Comparison of ENCODE assay signal across 8 cellular contexts in genomic region chr1:173867141-173867752, GRCh38. TPM values are rescaled to one million over a fixed set of nuclear protein-coding genes. Genes with fewer than 3 reads are reported as not detected.
A peak's percentile ranks its signal among the peaks of the same experiment; 100 is the strongest.
DNase-seq lines count a peak whose midpoint lies in the region; ATAC-seq and TF ChIP-seq lines count a peak whose summit lies in the region.

No MANE protein-coding gene starts in this region.

- in situ Hi-C loops in astrocyte of the spinal cord (cut with HindIII; ENCODE audit: low sequenced_read_pairs) = no loop called here

- H3K4me1 ChIP-seq in CD4-positive, CD25-positive, alpha-beta regulatory T cell (ENCODE audit: control insufficient read depth, insufficient read depth, low read length, poor library complexity, severe bottlenecking) = peaks cover 73% of the 10 kb centered on the region

- peak in 1 of 3 donors; percentile 41 for DNase-seq in CD4-positive, CD25-positive, alpha-beta regulatory T cell
- DNase-seq in LNCaP clone FGC (ENCODE audit: low read depth) = no peak
- DNase-seq in astrocyte of the spinal cord (ENCODE audit: low read depth, low spot score) = no peak
- no peak for DNase-seq in NCI-H187 treated with DMSO at 0.1 percent for 48 hours (lab: John Stamatoyannopoulos, UW)

- no peaks in the 10 kb centered on the region for H3K9me3 Mint-ChIP-seq in CD4-positive, CD25-positive, alpha-beta regulatory T cell
- no peaks in the 10 kb centered on the region for H3K9me3 Mint-ChIP-seq in stimulated activated naive CD8-positive, alpha-beta T cell treated with anti-CD3 and anti-CD28 coated beads, Interleukin-15, Interleukin-2, amounts not matched to agents 100 ng/mL and 50 ng/mL, for 24 hours

- TF ChIP-seq CTCF in LNCaP clone FGC (IDR thresholded peaks at IDR 0.05; ENCODE audit: control insufficient read depth, extremely low read depth, insufficient read depth) = no peak
- no peak for TF ChIP-seq CTCF in astrocyte of the spinal cord (IDR thresholded peaks at IDR 0.05; ENCODE audit: low read depth, low read length)

- H3K4me1 Mint-ChIP-seq in CD4-positive, CD25-positive, alpha-beta regulatory T cell = peaks cover 26 to 80% (median 63%) of the 10 kb centered on the region in 4 donors
- peaks cover 79% of the 10 kb centered on the region for H3K4me1 Mint-ChIP-seq in stimulated activated naive CD8-positive, alpha-beta T cell treated with anti-CD3 and anti-CD28 coated beads, Interleukin-15, Interleukin-2, amounts not matched to agents 100 ng/mL and 50 ng/mL, for 24 hours (ENCODE audit: low read depth)

- no peaks in the 10 kb centered on the region for H3K9me3 ChIP-seq in CD4-positive, CD25-positive, alpha-beta regulatory T cell (ENCODE audit: control insufficient read depth in 2 of 2, low read length in 2 of 2)

- peaks cover 39% of the 10 kb centered on the region for H3K36me3 ChIP-seq in CD4-positive, CD25-positive, alpha-beta regulatory T cell (ENCODE audit: control insufficient read depth, insufficient read depth, low read length)

- H3K4me3 Mint-ChIP-seq in CD4-positive, CD25-positive, alpha-beta regulatory T cell = peak overlapping the region; percentile 90 to 99 (median 94)
- peak overlapping the region; percentile 99 for H3K4me3 Mint-ChIP-seq in stimulated activated naive CD8-positive, alpha-beta T cell treated with anti-CD3 and anti-CD28 coated beads, Interleukin-15, Interleukin-2, amounts not matched to agents 100 ng/mL and 50 ng/mL, for 24 hours

- H3K27ac ChIP-seq in CD4-positive, CD25-positive, alpha-beta regulatory T cell (ENCODE audit: insufficient read depth, low read length, poor library complexity, severe bottlenecking) = peak overlapping the region; percentile 98
- H3K27ac ChIP-seq in layer of hippocampus (ENCODE audit: low read depth, low read length) = peak overlapping the region; percentile 97

- no peak for ATAC-seq in CD4-positive, CD25-positive, alpha-beta regulatory T cell (ENCODE audit: low read depth in 2 of 2)
- no peak for ATAC-seq in GM21619 (IDR thresholded peaks at IDR 0.05; ENCODE audit: unreplicated experiment)
- ATAC-seq in HG02973 (IDR thresholded peaks at IDR 0.05; ENCODE audit: unreplicated experiment) = no peak

- peaks cover 8% of the 10 kb centered on the region for H3K27me3 Mint-ChIP-seq in CD4-positive, CD25-positive, alpha-beta regulatory T cell
- H3K27me3 Mint-ChIP-seq in stimulated activated naive CD8-positive, alpha-beta T cell treated with anti-CD3 and anti-CD28 coated beads, Interleukin-15, Interleukin-2, amounts not matched to agents 100 ng/mL and 50 ng/mL, for 24 hours = peaks cover 5% of the 10 kb centered on the region

- H3K27me3 ChIP-seq in CD4-positive, CD25-positive, alpha-beta regulatory T cell (ENCODE audit: control insufficient read depth, insufficient read depth, low read length) = no peaks in the 10 kb centered on the region
- no peaks in the 10 kb centered on the region for H3K27me3 ChIP-seq in layer of hippocampus (ENCODE audit: control insufficient read depth, insufficient read depth, low read length)

- H3K27ac Mint-ChIP-seq in CD4-positive, CD25-positive, alpha-beta regulatory T cell = peak overlapping the region; percentile 95 to 97 (median 97)
- H3K27ac Mint-ChIP-seq in stimulated activated naive CD8-positive, alpha-beta T cell treated with anti-CD3 and anti-CD28 coated beads, Interleukin-15, Interleukin-2, amounts not matched to agents 100 ng/mL and 50 ng/mL, for 24 hours = peak overlapping the region; percentile 99

- peaks cover 39% of the 10 kb centered on the region for H3K36me3 Mint-ChIP-seq in CD4-positive, CD25-positive, alpha-beta regulatory T cell
- peaks cover 66% of the 10 kb centered on the region for H3K36me3 Mint-ChIP-seq in stimulated activated naive CD8-positive, alpha-beta T cell treated with anti-CD3 and anti-CD28 coated beads, Interleukin-15, Interleukin-2, amounts not matched to agents 100 ng/mL and 50 ng/mL, for 24 hours (ENCODE audit: low read depth)

- peak overlapping the region; percentile 94 for H3K4me3 ChIP-seq in CD4-positive, CD25-positive, alpha-beta regulatory T cell (ENCODE audit: low read depth, low read length)
- peak overlapping the region; percentile 92 for H3K4me3 ChIP-seq in LNCaP clone FGC (ENCODE audit: low read depth, low read length)
- peak overlapping the region; percentile 91 for H3K4me3 ChIP-seq in astrocyte of the spinal cord (ENCODE audit: low read depth, low read length)

RNA-seq across cellular contexts. Expression of gene GAS5, which starts 0.5 kb away (rescaled TPM):
- 511 TPM for total RNA-seq in CD4-positive, CD25-positive, alpha-beta regulatory T cell
- polyA plus RNA-seq in CD4-positive, CD25-positive, alpha-beta regulatory T cell = 100 to 1,000 TPM; 279 to 452 (median 362) TPM

RNA-seq across cellular contexts. Expression of gene ZBTB37, which starts 0.9 kb away (rescaled TPM):
- 20.3 TPM for total RNA-seq in CD4-positive, CD25-positive, alpha-beta regulatory T cell
- 1 to 10 TPM in 2 of 4 donors, under 1 TPM in 2; 0.78 to 1.8 (median 0.97) TPM for polyA plus RNA-seq in CD4-positive, CD25-positive, alpha-beta regulatory T cell

RNA-seq across cellular contexts. Expression of gene CENPL, which starts 42.6 kb away (rescaled TPM):
- 10.2 TPM for total RNA-seq in CD4-positive, CD25-positive, alpha-beta regulatory T cell
- polyA plus RNA-seq in CD4-positive, CD25-positive, alpha-beta regulatory T cell = 10 to 100 TPM in 1 of 4 donors, 1 to 10 TPM in 3; 6.7 to 10.0 (median 8.0) TPM

RNA-seq across cellular contexts. Expression of gene DARS2, which starts 42.8 kb away (rescaled TPM):
- total RNA-seq in CD4-positive, CD25-positive, alpha-beta regulatory T cell = 4.8 TPM
- polyA plus RNA-seq in CD4-positive, CD25-positive, alpha-beta regulatory T cell = 10 to 100 TPM in 1 of 4 donors, 1 to 10 TPM in 3; 8.9 to 12.5 (median 9.3) TPM

RNA-seq across cellular contexts. Expression of gene SERPINC1, which starts 49.9 kb away (rescaled TPM):
- total RNA-seq in CD4-positive, CD25-positive, alpha-beta regulatory T cell = not detected
- not detected for polyA plus RNA-seq in CD4-positive, CD25-positive, alpha-beta regulatory T cell
